In genomic region chr19:47419037-47419783, GRCh38 we compare ENCODE assay signal across 10 cellular contexts. TPM values are rescaled to one million over a fixed set of nuclear protein-coding genes. Genes with fewer than 3 reads are reported as not detected.
DNase-seq lines count a peak whose midpoint lies in the region; ATAC-seq, FAIRE-seq and TF ChIP-seq lines count a peak whose summit lies in the region.
"Had no signal": no experiment of that assay in that cellular context is flagged by ENCODE, and none has a peak within 500 bp of the region (broad histone marks: within the 10 kb centered on the region; RNA-seq: fewer than 3 reads in every experiment).

Gene MEIS3 (minus strand): TSS chr19:47419527. CDS start chr19:47419081, 446 bp downstream.

- no peak for TF ChIP-seq POLR2A in vagina (IDR thresholded peaks at IDR 0.05)

- H3K36me3 ChIP-seq in bronchial epithelial cell (ENCODE audit: control insufficient read depth, insufficient read depth, low read length): no peaks in the 10 kb centered on the region
- H3K36me3 ChIP-seq in mesodermal cell (ENCODE audit: control insufficient read depth, insufficient read depth, low read length): peaks cover 33% of the 10 kb centered on the region
- H3K36me3 ChIP-seq in vagina: no peaks in the 10 kb centered on the region
- H3K36me3 ChIP-seq: pancreas had no signal

- ATAC-seq in Right ventricle myocardium superior (ENCODE audit: poor library complexity) (peak; percentile 18), Right ventricle myocardium inferior (no peak), HG02884 (IDR thresholded peaks at IDR 0.05; ENCODE audit: unreplicated experiment) (no peak), HG03097 (IDR thresholded peaks at IDR 0.05; ENCODE audit: low FRiP score, unreplicated experiment) (no peak)

- no peaks in the 10 kb centered on the region for H3K9me3 ChIP-seq in mesodermal cell (ENCODE audit: control insufficient read depth, low read length)
- H3K9me3 ChIP-seq in vagina: no peaks in the 10 kb centered on the region
- H3K9me3 ChIP-seq: pancreas had no signal

- intact Hi-C loops in Right ventricle myocardium superior (cut with DNase I): no loop called here
- intact Hi-C loops in Right ventricle myocardium inferior (cut with DNase I): no loop called here
- intact Hi-C loops in vagina (cut with DNase I): no loop called here

- H3K4me1 ChIP-seq in mesodermal cell (ENCODE audit: control insufficient read depth, insufficient read depth, low read length, poor library complexity, severe bottlenecking) (peaks cover 41% of the 10 kb centered on the region), vagina (peaks cover 19% of the 10 kb centered on the region)
- H3K4me1 ChIP-seq: pancreas had no signal

- DNase-seq in Right ventricle myocardium superior: no peak
- no peak for DNase-seq in Right ventricle myocardium inferior (ENCODE audit: missing footprints)
- no peak for DNase-seq in bronchial epithelial cell (ENCODE audit: low read depth)
- no peak for DNase-seq in vagina (ENCODE audit: extremely low spot score in 2 of 2)
- no peak for DNase-seq in RKO (ENCODE audit: low spot score)
- DNase-seq: activated CD4-positive, alpha-beta memory T cell treated with anti-CD3 and anti-CD28 coated beads, Interleukin-2, amount 10 ng/mL, durations not matched to agents 7 days and 5 days had no signal

- no peak for TF ChIP-seq CTCF in bronchial epithelial cell (IDR thresholded peaks at IDR 0.05; ENCODE audit: insufficient read depth, low read length, severe bottlenecking)
- TF ChIP-seq CTCF in vagina (IDR thresholded peaks at IDR 0.05): no peak

- FAIRE-seq in bronchial epithelial cell (lab: Jason Lieb, UNC): no peak
- FAIRE-seq: pancreas had no signal

- 1% methylated on average over 30 to 36 of the region's 69 CpGs for WGBS in mesodermal cell (ENCODE audit: insufficient coverage in 2 of 2), 2 experiments

- peak within 1 kb of the TSS; percentile 16 for H3K4me3 ChIP-seq in bronchial epithelial cell (ENCODE audit: low read depth, low read length)
- peak within 1 kb of the TSS; percentile 79 for H3K4me3 ChIP-seq in mesodermal cell (ENCODE audit: extremely low read depth, insufficient read depth, low read length, poor library complexity, severe bottlenecking)
- H3K4me3 ChIP-seq in vagina: peak within 1 kb of the TSS; percentile 55 to 61

- peak within 1 kb of the TSS; percentile 79 for H3K27ac ChIP-seq in mesodermal cell (ENCODE audit: low read depth, low read length, severe bottlenecking)
- peak within 1 kb of the TSS; percentile 57 for H3K27ac ChIP-seq in vagina
- H3K27ac ChIP-seq: pancreas had no signal

- peaks cover 63% of the 10 kb centered on the region for H3K27me3 ChIP-seq in bronchial epithelial cell (ENCODE audit: control insufficient read depth, insufficient read depth, low read length)
- H3K27me3 ChIP-seq in vagina: peaks cover 8% of the 10 kb centered on the region

RNA-seq across cellular contexts. Expression of gene MEIS3, which starts in this region (rescaled TPM):
- total RNA-seq in Right ventricle myocardium superior (3.1 TPM), Right ventricle myocardium inferior (3.8 TPM), bronchial epithelial cell (8.7 and 11.3 TPM in 2 replicates), vagina (20.6 TPM)
- polyA plus RNA-seq in mesodermal cell (2013, experiment 1 of 2): 114 TPM
- 97.4 TPM for polyA plus RNA-seq in mesodermal cell (2013, experiment 2 of 2)

Comparison
In these comparisons a context has a peak if more than half of its experiments do, and no peak if none do; other contexts are left out.
1. H3K4me3 ChIP-seq: peak in every context shown above with its lines; median percentile 79 in mesodermal cell; 58 in vagina; 16 in bronchial epithelial cell.